ENCODE assay signal across 8 cellular contexts in the genomic region with DNA sequence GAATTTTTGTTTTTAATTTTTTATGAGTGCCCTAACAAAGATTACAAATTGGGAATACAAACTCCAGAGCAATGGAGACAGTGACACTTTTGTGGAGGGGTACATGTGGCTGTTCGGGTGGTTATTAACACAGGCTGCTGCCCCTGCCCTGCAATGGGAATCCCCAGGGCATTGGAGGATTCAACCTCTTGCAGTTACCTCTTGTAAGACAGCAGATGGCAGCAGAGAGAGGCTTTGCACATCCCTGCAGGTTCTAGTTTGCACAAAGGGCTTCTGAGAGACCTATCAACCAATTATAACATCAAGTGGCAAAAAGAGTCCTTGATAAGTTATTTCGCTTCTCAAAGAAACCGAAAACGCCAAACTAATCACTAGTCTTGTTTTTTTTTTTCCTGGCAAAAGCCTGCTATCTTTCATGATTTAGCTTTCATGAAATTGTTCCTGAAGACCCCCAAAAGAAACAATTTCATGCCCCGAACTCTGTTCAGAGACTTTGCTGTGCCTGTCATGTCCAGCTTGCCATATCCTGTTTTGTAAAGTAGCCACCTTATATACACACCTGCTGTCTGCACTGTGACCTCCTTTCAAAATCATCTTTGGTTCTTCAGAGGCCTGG.
DNase-seq lines count a peak whose midpoint lies in the region; ATAC-seq and TF ChIP-seq lines count a peak whose summit lies in the region.

No MANE protein-coding gene starts in this region.

- no peak overlapping the region for H3K4me3 ChIP-seq in MM.1S (ENCODE audit: low read length)
- no peak overlapping the region for H3K4me3 ChIP-seq in astrocyte of the cerebellum (ENCODE audit: low read depth, low read length)
- no peak overlapping the region for H3K4me3 ChIP-seq in skeletal muscle cell (ENCODE audit: low read depth, low read length)

- H3K27ac ChIP-seq in MM.1S (ENCODE audit: low read length) (no peak overlapping the region), RWPE1 (no peak overlapping the region)

- ATAC-seq in GM21737 (IDR thresholded peaks at IDR 0.05; ENCODE audit: unreplicated experiment) (peak; percentile 77), GM18870 (IDR thresholded peaks at IDR 0.05; ENCODE audit: unreplicated experiment) (no peak)

- H3K27me3 ChIP-seq in MM.1S (replicated peaks; ENCODE audit: insufficient read depth, low read length) = no peaks in the 10 kb centered on the region

- no peak overlapping the region for H3K4me2 ChIP-seq in MM.1S (ENCODE audit: low read depth, low read length)

- no peaks in the 10 kb centered on the region for H3F3A ChIP-seq in MM.1S (ENCODE audit: insufficient read depth, low read length)

- no peaks in the 10 kb centered on the region for H4K20me1 ChIP-seq in MM.1S (ENCODE audit: insufficient read depth, low read length)

- no peak overlapping the region for H2AFZ ChIP-seq in MM.1S (ENCODE audit: low read length)

- H3K9ac ChIP-seq in MM.1S (ENCODE audit: low read length) = no peak overlapping the region

- POLR2A ChIA-PET in RWPE1 (lab: Yijun Ruan, JAX; ENCODE audit: low non-redundant PET) = no interaction called here

- in situ Hi-C loops in astrocyte of the cerebellum (cut with HindIII; ENCODE audit: low sequenced_read_pairs) = loop anchor here (25.0 kb wide), 2 partner anchors 530 to 655 kb away; partner anchors contain the start of gene IL17D

- DNase-seq in GDM1 (lab: John Stamatoyannopoulos, UW) (peak; percentile 73), MM.1S (peak; percentile 53), RWPE1 (ENCODE audit: low spot score) (peak; percentile 74), astrocyte of the cerebellum (ENCODE audit: low read depth) (peak; percentile 72), hepatic stellate cell (ENCODE audit: low spot score) (peak; percentile 77), skeletal muscle cell (ENCODE audit: low read depth) (peak; percentile 48)

- no peaks in the 10 kb centered on the region for H3K36me3 ChIP-seq in MM.1S (replicated peaks; ENCODE audit: insufficient read depth, low read length)

- CTCF ChIA-PET in RWPE1 (lab: Yijun Ruan, JAX) = interaction anchor here (0.6 to 0.7 kb wide), 8 partner anchors 8 to 1344 kb away, joined by 3 to 4 read pairs (median 3); no protein-coding TSS in a partner anchor

- H3K4me1 ChIP-seq in MM.1S (ENCODE audit: low read length) = no peaks in the 10 kb centered on the region

- no peaks in the 10 kb centered on the region for H3K9me3 ChIP-seq in MM.1S (replicated peaks; ENCODE audit: insufficient read depth, low read length)

- H3K79me2 ChIP-seq in MM.1S (ENCODE audit: low read length) = no peaks in the 10 kb centered on the region

- H3K9me2 ChIP-seq in MM.1S (replicated peaks; ENCODE audit: insufficient read depth, low read length) = no peaks in the 10 kb centered on the region

- TF ChIP-seq CTCF in MM.1S (IDR thresholded peaks at IDR 0.05; ENCODE audit: low read length) (peak; percentile 59), RWPE1 (conservative IDR thresholded peaks at IDR 0.05; ENCODE audit: low read depth) (peak; percentile 90), astrocyte of the cerebellum (IDR thresholded peaks at IDR 0.05; ENCODE audit: low read depth, low read length, missing control alignments) (peak; percentile 92)
